1 cellular context compared by ENCODE assay signal in the genomic region with DNA sequence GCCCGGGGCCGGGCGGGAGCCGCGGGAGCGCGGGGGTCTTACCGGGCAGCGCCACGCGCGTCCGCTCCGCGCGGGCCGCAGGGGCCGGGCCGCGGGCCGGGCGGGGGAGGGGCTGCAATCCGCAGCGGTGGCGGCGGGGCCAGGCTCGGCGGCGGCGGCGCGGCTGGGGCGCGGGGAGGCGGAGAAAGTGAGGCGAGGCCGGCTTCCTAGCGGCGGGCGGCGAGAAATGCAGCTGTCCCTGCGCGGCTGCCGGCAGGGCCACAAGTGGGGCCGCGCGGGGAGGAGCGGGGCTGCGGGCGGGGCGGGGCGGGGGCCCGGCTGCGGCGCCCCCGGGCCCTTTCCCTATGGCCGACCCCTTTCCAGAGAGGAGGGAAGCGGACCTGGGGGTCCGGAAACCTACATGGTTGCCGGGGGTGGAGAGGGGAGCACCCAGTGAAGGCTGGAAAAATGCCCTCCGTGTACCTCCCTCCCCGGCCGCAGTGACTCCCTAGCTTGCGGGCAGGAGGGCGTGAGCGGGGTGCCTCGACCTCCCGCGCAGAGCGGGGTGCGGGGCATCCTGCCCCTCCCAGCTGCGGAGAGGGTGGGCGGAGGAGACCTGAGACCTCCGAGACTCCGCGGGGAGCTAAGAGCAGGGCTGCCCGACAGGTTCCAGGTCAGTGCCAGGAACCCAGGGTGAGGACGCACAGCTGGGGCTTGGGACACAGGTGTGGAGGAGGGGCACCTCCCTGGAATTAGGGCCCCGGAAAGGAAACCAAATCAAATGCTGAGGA.
TF ChIP-seq lines count a peak whose summit lies in the region.

A gene with protein sequence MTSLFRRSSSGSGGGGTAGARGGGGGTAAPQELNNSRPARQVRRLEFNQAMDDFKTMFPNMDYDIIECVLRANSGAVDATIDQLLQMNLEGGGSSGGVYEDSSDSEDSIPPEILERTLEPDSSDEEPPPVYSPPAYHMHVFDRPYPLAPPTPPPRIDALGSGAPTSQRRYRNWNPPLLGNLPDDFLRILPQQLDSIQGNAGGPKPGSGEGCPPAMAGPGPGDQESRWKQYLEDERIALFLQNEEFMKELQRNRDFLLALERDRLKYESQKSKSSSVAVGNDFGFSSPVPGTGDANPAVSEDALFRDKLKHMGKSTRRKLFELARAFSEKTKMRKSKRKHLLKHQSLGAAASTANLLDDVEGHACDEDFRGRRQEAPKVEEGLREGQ (minus strand): TSS at position 230 of the 770 bp plus-strand sequence. CDS start 69,848 bp downstream, outside the sequence.

TF ChIP-seq in K562, 482 proteins besides CTCF, POLR2A, EP300 and RAD21 (continued from another document and continues in another):
- TF ChIP-seq, protein P1, sequence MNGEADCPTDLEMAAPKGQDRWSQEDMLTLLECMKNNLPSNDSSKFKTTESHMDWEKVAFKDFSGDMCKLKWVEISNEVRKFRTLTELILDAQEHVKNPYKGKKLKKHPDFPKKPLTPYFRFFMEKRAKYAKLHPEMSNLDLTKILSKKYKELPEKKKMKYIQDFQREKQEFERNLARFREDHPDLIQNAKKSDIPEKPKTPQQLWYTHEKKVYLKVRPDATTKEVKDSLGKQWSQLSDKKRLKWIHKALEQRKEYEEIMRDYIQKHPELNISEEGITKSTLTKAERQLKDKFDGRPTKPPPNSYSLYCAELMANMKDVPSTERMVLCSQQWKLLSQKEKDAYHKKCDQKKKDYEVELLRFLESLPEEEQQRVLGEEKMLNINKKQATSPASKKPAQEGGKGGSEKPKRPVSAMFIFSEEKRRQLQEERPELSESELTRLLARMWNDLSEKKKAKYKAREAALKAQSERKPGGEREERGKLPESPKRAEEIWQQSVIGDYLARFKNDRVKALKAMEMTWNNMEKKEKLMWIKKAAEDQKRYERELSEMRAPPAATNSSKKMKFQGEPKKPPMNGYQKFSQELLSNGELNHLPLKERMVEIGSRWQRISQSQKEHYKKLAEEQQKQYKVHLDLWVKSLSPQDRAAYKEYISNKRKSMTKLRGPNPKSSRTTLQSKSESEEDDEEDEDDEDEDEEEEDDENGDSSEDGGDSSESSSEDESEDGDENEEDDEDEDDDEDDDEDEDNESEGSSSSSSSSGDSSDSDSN (IDR thresholded peaks at IDR 0.05; ENCODE audit: borderline replicate concordance in 1 of 2, low read depth in 2 of 2, low read length in 2 of 2), result peak in 1 of 2 experiments; percentile 71; a peak in 1 of 4 replicates
- TF ChIP-seq, protein P2, sequence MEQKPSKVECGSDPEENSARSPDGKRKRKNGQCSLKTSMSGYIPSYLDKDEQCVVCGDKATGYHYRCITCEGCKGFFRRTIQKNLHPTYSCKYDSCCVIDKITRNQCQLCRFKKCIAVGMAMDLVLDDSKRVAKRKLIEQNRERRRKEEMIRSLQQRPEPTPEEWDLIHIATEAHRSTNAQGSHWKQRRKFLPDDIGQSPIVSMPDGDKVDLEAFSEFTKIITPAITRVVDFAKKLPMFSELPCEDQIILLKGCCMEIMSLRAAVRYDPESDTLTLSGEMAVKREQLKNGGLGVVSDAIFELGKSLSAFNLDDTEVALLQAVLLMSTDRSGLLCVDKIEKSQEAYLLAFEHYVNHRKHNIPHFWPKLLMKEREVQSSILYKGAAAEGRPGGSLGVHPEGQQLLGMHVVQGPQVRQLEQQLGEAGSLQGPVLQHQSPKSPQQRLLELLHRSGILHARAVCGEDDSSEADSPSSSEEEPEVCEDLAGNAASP (IDR thresholded peaks at IDR 0.05), result no peak
- TF ChIP-seq CBX3 (IDR thresholded peaks at IDR 0.05; ENCODE audit: borderline replicate concordance in 1 of 2, low read length in 2 of 2) (no peak), HMG20A (CRISPR knock-in tag; conservative IDR thresholded peaks at IDR 0.05) (no peak), ZNF764 (CRISPR knock-in tag; IDR thresholded peaks at IDR 0.05; ENCODE audit: low read depth) (no peak), ARID1B (IDR thresholded peaks at IDR 0.05) (no peak), POLR2H (tag; IDR thresholded peaks at IDR 0.05; ENCODE audit: low read depth) (no peak), ESRRB (CRISPR knock-in tag; IDR thresholded peaks at IDR 0.05; ENCODE audit: borderline replicate concordance) (no peak), POLR2AphosphoS2 (IDR thresholded peaks at IDR 0.05; ENCODE audit: low read length) (no peak), SIRT6 (IDR thresholded peaks at IDR 0.05; ENCODE audit: low read depth, low read length) (no peak), ZNF197 (CRISPR knock-in tag; IDR thresholded peaks at IDR 0.05; ENCODE audit: low read depth) (no peak), CEBPG (CRISPR knock-in tag; IDR thresholded peaks at IDR 0.05) (no peak), CEBPG (tag; conservative IDR thresholded peaks at IDR 0.05 in 1 of 2, IDR thresholded peaks at IDR 0.05 in 1 of 2) (no peak), PYGO2 (tag; IDR thresholded peaks at IDR 0.05) (no peak), PCBP2 (IDR thresholded peaks at IDR 0.05; ENCODE audit: low read depth, low read length, poor library complexity, severe bottlenecking) (no peak), SRSF1 (IDR thresholded peaks at IDR 0.05; ENCODE audit: low read depth, low read length) (no peak), ZNF57 (CRISPR knock-in tag; IDR thresholded peaks at IDR 0.05) (no peak), FOXK2 (conservative IDR thresholded peaks at IDR 0.05 in 1 of 2, IDR thresholded peaks at IDR 0.05 in 1 of 2; ENCODE audit: low read depth in 2 of 2) (no peak), SLC30A9 (CRISPR knock-in tag; IDR thresholded peaks at IDR 0.05) (no peak), SAFB (IDR thresholded peaks at IDR 0.05; ENCODE audit: borderline replicate concordance, low read depth, low read length) (0 out of 2 replicates have a peak, but pooled peaks have one; percentile 24), NFE2 (IDR thresholded peaks at IDR 0.05; ENCODE audit: low read depth) (no peak), TEAD4 (IDR thresholded peaks at IDR 0.05; ENCODE audit: low read length) (no peak), TEAD4 (CRISPR knock-in tag; IDR thresholded peaks at IDR 0.05; ENCODE audit: borderline replicate concordance) (no peak), CBX2 (IDR thresholded peaks at IDR 0.05; ENCODE audit: insufficient read depth, low read length, poor library complexity, severe bottlenecking) (no peak), HLTF (IDR thresholded peaks at IDR 0.05) (no peak), CCNT2 (IDR thresholded peaks at IDR 0.05; ENCODE audit: borderline replicate concordance, extremely low read depth, insufficient read length, low read depth, low read length) (peak; percentile 43), GTF2A2 (tag; IDR thresholded peaks at IDR 0.05) (no peak), KDM5B (IDR thresholded peaks at IDR 0.05; ENCODE audit: insufficient replicate concordance, low read depth, low read length) (peak; percentile 34), ESRRA (IDR thresholded peaks at IDR 0.05; ENCODE audit: borderline replicate concordance, low read depth) (no peak)
- TF ChIP-seq, protein P3, sequence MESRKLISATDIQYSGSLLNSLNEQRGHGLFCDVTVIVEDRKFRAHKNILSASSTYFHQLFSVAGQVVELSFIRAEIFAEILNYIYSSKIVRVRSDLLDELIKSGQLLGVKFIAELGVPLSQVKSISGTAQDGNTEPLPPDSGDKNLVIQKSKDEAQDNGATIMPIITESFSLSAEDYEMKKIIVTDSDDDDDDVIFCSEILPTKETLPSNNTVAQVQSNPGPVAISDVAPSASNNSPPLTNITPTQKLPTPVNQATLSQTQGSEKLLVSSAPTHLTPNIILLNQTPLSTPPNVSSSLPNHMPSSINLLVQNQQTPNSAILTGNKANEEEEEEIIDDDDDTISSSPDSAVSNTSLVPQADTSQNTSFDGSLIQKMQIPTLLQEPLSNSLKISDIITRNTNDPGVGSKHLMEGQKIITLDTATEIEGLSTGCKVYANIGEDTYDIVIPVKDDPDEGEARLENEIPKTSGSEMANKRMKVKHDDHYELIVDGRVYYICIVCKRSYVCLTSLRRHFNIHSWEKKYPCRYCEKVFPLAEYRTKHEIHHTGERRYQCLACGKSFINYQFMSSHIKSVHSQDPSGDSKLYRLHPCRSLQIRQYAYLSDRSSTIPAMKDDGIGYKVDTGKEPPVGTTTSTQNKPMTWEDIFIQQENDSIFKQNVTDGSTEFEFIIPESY (CRISPR knock-in tag; IDR thresholded peaks at IDR 0.05), result no peak
- TF ChIP-seq, protein P4, sequence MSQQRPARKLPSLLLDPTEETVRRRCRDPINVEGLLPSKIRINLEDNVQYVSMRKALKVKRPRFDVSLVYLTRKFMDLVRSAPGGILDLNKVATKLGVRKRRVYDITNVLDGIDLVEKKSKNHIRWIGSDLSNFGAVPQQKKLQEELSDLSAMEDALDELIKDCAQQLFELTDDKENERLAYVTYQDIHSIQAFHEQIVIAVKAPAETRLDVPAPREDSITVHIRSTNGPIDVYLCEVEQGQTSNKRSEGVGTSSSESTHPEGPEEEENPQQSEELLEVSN (IDR thresholded peaks at IDR 0.05; ENCODE audit: borderline replicate concordance in 1 of 2, extremely low read depth in 1 of 2, insufficient read depth in 1 of 2, insufficient read length in 1 of 2, low read depth in 1 of 2, low read length in 1 of 2, poor library complexity in 1 of 2, severe bottlenecking in 1 of 2), result peak; percentile 20 to 60
- TF ChIP-seq, protein P5, sequence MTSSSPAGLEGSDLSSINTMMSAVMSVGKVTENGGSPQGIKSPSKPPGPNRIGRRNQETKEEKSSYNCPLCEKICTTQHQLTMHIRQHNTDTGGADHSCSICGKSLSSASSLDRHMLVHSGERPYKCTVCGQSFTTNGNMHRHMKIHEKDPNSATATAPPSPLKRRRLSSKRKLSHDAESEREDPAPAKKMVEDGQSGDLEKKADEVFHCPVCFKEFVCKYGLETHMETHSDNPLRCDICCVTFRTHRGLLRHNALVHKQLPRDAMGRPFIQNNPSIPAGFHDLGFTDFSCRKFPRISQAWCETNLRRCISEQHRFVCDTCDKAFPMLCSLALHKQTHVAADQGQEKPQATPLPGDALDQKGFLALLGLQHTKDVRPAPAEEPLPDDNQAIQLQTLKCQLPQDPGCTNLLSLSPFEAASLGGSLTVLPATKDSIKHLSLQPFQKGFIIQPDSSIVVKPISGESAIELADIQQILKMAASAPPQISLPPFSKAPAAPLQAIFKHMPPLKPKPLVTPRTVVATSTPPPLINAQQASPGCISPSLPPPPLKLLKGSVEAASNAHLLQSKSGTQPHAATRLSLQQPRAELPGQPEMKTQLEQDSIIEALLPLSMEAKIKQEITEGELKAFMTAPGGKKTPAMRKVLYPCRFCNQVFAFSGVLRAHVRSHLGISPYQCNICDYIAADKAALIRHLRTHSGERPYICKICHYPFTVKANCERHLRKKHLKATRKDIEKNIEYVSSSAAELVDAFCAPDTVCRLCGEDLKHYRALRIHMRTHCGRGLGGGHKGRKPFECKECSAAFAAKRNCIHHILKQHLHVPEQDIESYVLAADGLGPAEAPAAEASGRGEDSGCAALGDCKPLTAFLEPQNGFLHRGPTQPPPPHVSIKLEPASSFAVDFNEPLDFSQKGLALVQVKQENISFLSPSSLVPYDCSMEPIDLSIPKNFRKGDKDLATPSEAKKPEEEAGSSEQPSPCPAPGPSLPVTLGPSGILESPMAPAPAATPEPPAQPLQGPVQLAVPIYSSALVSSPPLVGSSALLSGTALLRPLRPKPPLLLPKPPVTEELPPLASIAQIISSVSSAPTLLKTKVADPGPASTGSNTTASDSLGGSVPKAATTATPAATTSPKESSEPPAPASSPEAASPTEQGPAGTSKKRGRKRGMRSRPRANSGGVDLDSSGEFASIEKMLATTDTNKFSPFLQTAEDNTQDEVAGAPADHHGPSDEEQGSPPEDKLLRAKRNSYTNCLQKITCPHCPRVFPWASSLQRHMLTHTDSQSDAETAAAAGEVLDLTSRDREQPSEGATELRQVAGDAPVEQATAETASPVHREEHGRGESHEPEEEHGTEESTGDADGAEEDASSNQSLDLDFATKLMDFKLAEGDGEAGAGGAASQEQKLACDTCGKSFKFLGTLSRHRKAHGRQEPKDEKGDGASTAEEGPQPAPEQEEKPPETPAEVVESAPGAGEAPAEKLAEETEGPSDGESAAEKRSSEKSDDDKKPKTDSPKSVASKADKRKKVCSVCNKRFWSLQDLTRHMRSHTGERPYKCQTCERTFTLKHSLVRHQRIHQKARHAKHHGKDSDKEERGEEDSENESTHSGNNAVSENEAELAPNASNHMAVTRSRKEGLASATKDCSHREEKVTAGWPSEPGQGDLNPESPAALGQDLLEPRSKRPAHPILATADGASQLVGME (CRISPR knock-in tag; IDR thresholded peaks at IDR 0.05), result 0 out of 2 replicates have a peak, but pooled peaks have one; percentile 26
- TF ChIP-seq, protein P6, sequence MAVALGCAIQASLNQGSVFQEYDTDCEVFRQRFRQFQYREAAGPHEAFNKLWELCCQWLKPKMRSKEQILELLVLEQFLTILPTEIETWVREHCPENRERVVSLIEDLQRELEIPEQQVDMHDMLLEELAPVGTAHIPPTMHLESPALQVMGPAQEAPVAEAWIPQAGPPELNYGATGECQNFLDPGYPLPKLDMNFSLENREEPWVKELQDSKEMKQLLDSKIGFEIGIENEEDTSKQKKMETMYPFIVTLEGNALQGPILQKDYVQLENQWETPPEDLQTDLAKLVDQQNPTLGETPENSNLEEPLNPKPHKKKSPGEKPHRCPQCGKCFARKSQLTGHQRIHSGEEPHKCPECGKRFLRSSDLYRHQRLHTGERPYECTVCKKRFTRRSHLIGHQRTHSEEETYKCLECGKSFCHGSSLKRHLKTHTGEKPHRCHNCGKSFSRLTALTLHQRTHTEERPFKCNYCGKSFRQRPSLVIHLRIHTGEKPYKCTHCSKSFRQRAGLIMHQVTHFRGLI (CRISPR knock-in tag; IDR thresholded peaks at IDR 0.05), result no peak
- TF ChIP-seq, protein P7, sequence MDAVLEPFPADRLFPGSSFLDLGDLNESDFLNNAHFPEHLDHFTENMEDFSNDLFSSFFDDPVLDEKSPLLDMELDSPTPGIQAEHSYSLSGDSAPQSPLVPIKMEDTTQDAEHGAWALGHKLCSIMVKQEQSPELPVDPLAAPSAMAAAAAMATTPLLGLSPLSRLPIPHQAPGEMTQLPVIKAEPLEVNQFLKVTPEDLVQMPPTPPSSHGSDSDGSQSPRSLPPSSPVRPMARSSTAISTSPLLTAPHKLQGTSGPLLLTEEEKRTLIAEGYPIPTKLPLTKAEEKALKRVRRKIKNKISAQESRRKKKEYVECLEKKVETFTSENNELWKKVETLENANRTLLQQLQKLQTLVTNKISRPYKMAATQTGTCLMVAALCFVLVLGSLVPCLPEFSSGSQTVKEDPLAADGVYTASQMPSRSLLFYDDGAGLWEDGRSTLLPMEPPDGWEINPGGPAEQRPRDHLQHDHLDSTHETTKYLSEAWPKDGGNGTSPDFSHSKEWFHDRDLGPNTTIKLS (IDR thresholded peaks at IDR 0.05; ENCODE audit: borderline replicate concordance, low read depth), result no peak
- TF ChIP-seq, protein P8, sequence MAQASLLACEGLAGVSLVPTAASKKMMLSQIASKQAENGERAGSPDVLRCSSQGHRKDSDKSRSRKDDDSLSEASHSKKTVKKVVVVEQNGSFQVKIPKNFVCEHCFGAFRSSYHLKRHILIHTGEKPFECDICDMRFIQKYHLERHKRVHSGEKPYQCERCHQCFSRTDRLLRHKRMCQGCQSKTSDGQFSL (CRISPR knock-in tag; IDR thresholded peaks at IDR 0.05), result no peak
- TF ChIP-seq, protein P8 (tag; IDR thresholded peaks at IDR 0.05), result no peak
